In the genomic region with DNA sequence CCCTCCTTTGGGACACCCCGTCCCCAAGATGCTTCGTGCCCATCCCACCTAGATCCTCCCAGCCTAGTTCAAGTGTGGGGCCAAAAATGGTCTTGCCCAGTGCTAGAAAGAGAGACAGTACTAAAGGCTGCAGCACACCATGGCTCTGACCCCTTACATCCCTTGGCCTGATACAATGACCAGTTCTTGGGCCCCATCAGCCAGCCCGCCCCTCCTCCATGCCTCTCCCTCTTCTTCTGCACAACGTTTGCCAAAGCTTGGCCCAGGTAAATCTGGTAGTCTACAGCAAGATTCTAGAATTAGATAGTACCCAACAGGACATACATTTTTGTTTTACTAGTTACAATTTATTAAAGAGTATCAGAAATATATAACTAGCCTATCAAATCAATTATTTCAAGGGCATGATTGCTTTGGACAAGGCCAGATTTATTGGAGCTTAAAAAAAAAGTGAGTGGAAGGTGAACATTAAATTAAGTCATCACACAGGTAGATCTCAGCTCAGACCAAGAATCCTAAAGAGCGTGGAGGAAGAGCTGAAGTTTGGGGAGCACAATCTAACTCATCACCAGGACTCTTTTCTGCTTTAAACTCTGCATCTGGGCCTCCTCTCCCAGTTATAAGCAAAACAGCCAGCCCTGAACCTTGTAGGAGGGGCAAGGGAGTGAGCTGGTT, we compare ENCODE assay signal across 9 cellular contexts.
DNase-seq lines count a peak whose midpoint lies in the region; ATAC-seq and TF ChIP-seq lines count a peak whose summit lies in the region.
"Had no signal": no experiment of that assay in that cellular context is flagged by ENCODE, and none has a peak within 500 bp of the region (broad histone marks: within the 10 kb centered on the region; RNA-seq: fewer than 3 reads in every experiment).

No MANE protein-coding gene starts in this region.

- H2BK120ac ChIP-seq in neuronal stem cell (ENCODE audit: low read depth, low read length) = no peak overlapping the region

- H3K36me3 ChIP-seq in CD8-positive, alpha-beta memory T cell (ENCODE audit: insufficient read depth, low read length) = no peaks in the 10 kb centered on the region
- H3K36me3 ChIP-seq in SJSA1 (peaks cover 90% of the 10 kb centered on the region), gastrocnemius medialis (no peaks in the 10 kb centered on the region), neuronal stem cell (replicated peaks in 1 of 2; ENCODE audit: control insufficient read depth in 2 of 2, insufficient read depth in 2 of 2, low read length in 2 of 2) (peaks cover 23 to 76% of the 10 kb centered on the region in 2 donors)

- no peak overlapping the region for H3K9ac ChIP-seq in neuronal stem cell (ENCODE audit: low read depth, low read length, poor library complexity)

- no peak overlapping the region for H3K23ac ChIP-seq in neuronal stem cell (ENCODE audit: low read depth, low read length, poor library complexity)

- peaks cover 6% of the 10 kb centered on the region for H3K79me1 ChIP-seq in neuronal stem cell (ENCODE audit: low read depth, low read length)

- H3K9me3 Mint-ChIP-seq in CD8-positive, alpha-beta memory T cell = no peaks in the 10 kb centered on the region

- H3K27me3 ChIP-seq in CD8-positive, alpha-beta memory T cell (ENCODE audit: insufficient read depth, low read length, poor library complexity, severe bottlenecking) = no peaks in the 10 kb centered on the region
- H3K27me3 ChIP-seq in SJSA1 (replicated peaks) (no peaks in the 10 kb centered on the region), right cardiac atrium (ENCODE audit: control insufficient read depth, insufficient read depth) (no peaks in the 10 kb centered on the region), gastrocnemius medialis (no peaks in the 10 kb centered on the region), neuronal stem cell (ENCODE audit: control insufficient read depth in 3 of 3, insufficient read depth in 3 of 3, low read depth in 1 of 3, low read length in 3 of 3) (no peaks in the 10 kb centered on the region)

- no peak for TF ChIP-seq CTCF in gastrocnemius medialis (IDR thresholded peaks at IDR 0.05 in 4 of 5, conservative IDR thresholded peaks at IDR 0.05 in 1 of 5)

- WGBS in right cardiac atrium = 72% methylated on average over 5 of the region's 5 CpGs
- WGBS in neuronal stem cell (ENCODE audit: extremely low coverage in 2 of 2, insufficient read length in 2 of 2, insufficient replicate concordance in 1 of 2), 2 donors = no CpG with 5 or more reads among the region's 5 CpGs

- no peak for ATAC-seq in right cardiac atrium
- ATAC-seq in gastrocnemius medialis = no peak
- no peak for ATAC-seq in HG02610 (IDR thresholded peaks at IDR 0.05; ENCODE audit: unreplicated experiment)
- ATAC-seq in GM21723 (IDR thresholded peaks at IDR 0.05; ENCODE audit: unreplicated experiment) = no peak

- peak overlapping the region; percentile 37 for H3K4me3 ChIP-seq in CD8-positive, alpha-beta memory T cell (ENCODE audit: low read length)
- H3K4me3 ChIP-seq in SJSA1 = no peak overlapping the region
- no peak overlapping the region for H3K4me3 ChIP-seq in right cardiac atrium (ENCODE audit: low read length)
- H3K4me3 ChIP-seq in gastrocnemius medialis = no peak overlapping the region
- no peak overlapping the region for H3K4me3 ChIP-seq in neuronal stem cell (ENCODE audit: low read length in 2 of 2)

- H2BK5ac ChIP-seq in neuronal stem cell (ENCODE audit: low read length) = no peak overlapping the region

- H3K14ac ChIP-seq in neuronal stem cell (ENCODE audit: low read length) = no peak overlapping the region

- no peak overlapping the region for H4K8ac ChIP-seq in neuronal stem cell (ENCODE audit: low read depth, low read length)

- H3K27ac ChIP-seq in CD8-positive, alpha-beta memory T cell (ENCODE audit: low read depth, low read length) = no peak overlapping the region
- H3K27ac ChIP-seq in SJSA1 (0 out of 2 replicates have a peak overlapping the region, but pooled peaks have one; percentile 8), right cardiac atrium (ENCODE audit: low read length) (peak overlapping the region; percentile 98), gastrocnemius medialis (peak overlapping the region; percentile 78 to 92 (median 84)), neuronal stem cell (replicated peaks; ENCODE audit: low read length) (no peak overlapping the region)

- peak overlapping the region in 4 of 7 donors; percentile 72 to 84 (median 79) for H3K4me3 Mint-ChIP-seq in CD8-positive, alpha-beta memory T cell

- intact Hi-C loops in right cardiac atrium (cut with DNase I) = no loop called here
- intact Hi-C loops in gastrocnemius medialis (cut with DNase I; ENCODE audit: low total_unique reads) = no loop called here

- H2AFZ ChIP-seq in neuronal stem cell (ENCODE audit: low read length) = no peak overlapping the region

- H2BK12ac ChIP-seq in neuronal stem cell (ENCODE audit: low read length) = no peak overlapping the region

- peak overlapping the region in 6 of 8 donors; percentile 44 to 89 (median 80) for H3K27ac Mint-ChIP-seq in CD8-positive, alpha-beta memory T cell

- H2AK5ac ChIP-seq in neuronal stem cell (ENCODE audit: low read depth, low read length) = no peak overlapping the region

- no peak overlapping the region for H3K4ac ChIP-seq in neuronal stem cell (ENCODE audit: low read length)

- no peak for TF ChIP-seq POLR2A in gastrocnemius medialis (IDR thresholded peaks at IDR 0.05)

- H3K4me1 Mint-ChIP-seq in CD8-positive, alpha-beta memory T cell = peaks cover 42 to 54% (median 43%) of the 10 kb centered on the region in 3 donors

- H3K4me2 ChIP-seq in neuronal stem cell (ENCODE audit: insufficient read depth, low read length, poor library complexity, severe bottlenecking) = no peak overlapping the region

- POLR2A ChIA-PET in CD8-positive, alpha-beta memory T cell (lab: Charles Lee) = no interaction called here

- peaks cover 42% of the 10 kb centered on the region for H3K4me1 ChIP-seq in CD8-positive, alpha-beta memory T cell (ENCODE audit: insufficient read depth, low read length)
- peaks cover 60% of the 10 kb centered on the region for H3K4me1 ChIP-seq in SJSA1 (replicated peaks)
- peaks cover 65% of the 10 kb centered on the region for H3K4me1 ChIP-seq in right cardiac atrium (ENCODE audit: control insufficient read depth, insufficient read depth, low read length)
- H3K4me1 ChIP-seq in gastrocnemius medialis = peaks cover 70 to 85% of the 10 kb centered on the region in 2 donors
- H3K4me1 ChIP-seq in neuronal stem cell (ENCODE audit: control insufficient read depth in 2 of 2, insufficient read depth in 1 of 2, low read depth in 1 of 2, low read length in 2 of 2) = peaks cover 24 to 28% of the 10 kb centered on the region in 2 donors

- DNase-seq in CD8-positive, alpha-beta memory T cell = no peak
- DNase-seq in SJSA1 (ENCODE audit: low read depth in 1 of 2, low spot score in 2 of 2) (no peak), right cardiac atrium (peak in 1 of 3 donors; percentile 54), gastrocnemius medialis (no peak), neuronal stem cell (ENCODE audit: low spot score) (no peak)
- DNase-seq in stimulated activated CD4-positive, alpha-beta T cell treated with anti-CD3 and anti-CD28 coated beads, Interleukin-2, amount 100 ng/mL, for 24 hours = no peak
- DNase-seq: NCI-H226 had no signal

- H3K9me3 ChIP-seq in CD8-positive, alpha-beta memory T cell (ENCODE audit: low read length) = no peaks in the 10 kb centered on the region
- no peaks in the 10 kb centered on the region for H3K9me3 ChIP-seq in SJSA1 (replicated peaks)
- H3K9me3 ChIP-seq in right cardiac atrium (ENCODE audit: control insufficient read depth, low read length) = no peaks in the 10 kb centered on the region
- H3K9me3 ChIP-seq in gastrocnemius medialis = no peaks in the 10 kb centered on the region
- no peaks in the 10 kb centered on the region for H3K9me3 ChIP-seq in neuronal stem cell (replicated peaks in 1 of 2; ENCODE audit: control insufficient read depth in 2 of 2, insufficient read depth in 1 of 2, low read depth in 1 of 2, low read length in 2 of 2)

- H4K91ac ChIP-seq in neuronal stem cell (ENCODE audit: low read depth, low read length, poor library complexity) = no peak overlapping the region

- H3K36me3 Mint-ChIP-seq in CD8-positive, alpha-beta memory T cell = peaks cover 0 to 17% (median 9%) of the 10 kb centered on the region in 3 donors

- H3K27me3 Mint-ChIP-seq in CD8-positive, alpha-beta memory T cell = peaks cover 0 to 4% of the 10 kb centered on the region in 2 donors

- in situ Hi-C loops in gastrocnemius medialis (cut with MboI; ENCODE audit: low sequenced_read_pairs in 4 of 4) = no loop called here

- no peak overlapping the region for H2BK15ac ChIP-seq in neuronal stem cell (ENCODE audit: low read length)

- CTCF ChIA-PET in CD8-positive, alpha-beta memory T cell (lab: Charles Lee) = interaction anchor here (1.3 kb wide), 1 partner anchor 31 kb away, joined by 3 read pairs; no protein-coding TSS in a partner anchor

- no peak overlapping the region for H3K18ac ChIP-seq in neuronal stem cell (ENCODE audit: low read length)

Comparison
In these comparisons a context has a peak if more than half of its experiments do, and no peak if none do; other contexts are left out.
1. H3K27ac ChIP-seq: peak in SJSA1 (single experiment), right cardiac atrium (single experiment) and gastrocnemius medialis (4 of 4); none in CD8-positive, alpha-beta memory T cell (single experiment) and neuronal stem cell (single experiment).